ENCODE assay signal across 8 cellular contexts in genomic region chr12:45730116-45730841, GRCh38. TPM values are rescaled to one million over a fixed set of nuclear protein-coding genes. Genes with fewer than 3 reads are reported as not detected.
A peak's percentile ranks its signal among the peaks of the same experiment; 100 is the strongest.
DNase-seq lines count a peak whose midpoint lies in the region; ATAC-seq and TF ChIP-seq lines count a peak whose summit lies in the region.

No MANE protein-coding gene starts in this region.

- CTCF ChIA-PET in HEK293T (lab: Yijun Ruan, JAX) = interaction anchor here (0.6 to 1.3 kb wide), 3 partner anchors 46 to 948 kb away, joined by 3 read pairs; no protein-coding TSS in a partner anchor

- H3K27ac Mint-ChIP-seq in activated T-helper 17 cell treated with anti-CD3 and anti-CD28 coated beads, Interleukin-2, amount 50 U/mL, for 72 hours = peak overlapping the region; percentile 97
- peak overlapping the region; percentile 95 to 100 (median 98) for H3K27ac Mint-ChIP-seq in naive thymus-derived CD8-positive, alpha-beta T cell

- peaks cover 9% of the 10 kb centered on the region for H3K4me1 Mint-ChIP-seq in activated T-helper 17 cell treated with anti-CD3 and anti-CD28 coated beads, Interleukin-2, amount 50 U/mL, for 72 hours
- peaks cover 17 to 39% (median 31%) of the 10 kb centered on the region in 4 donors for H3K4me1 Mint-ChIP-seq in naive thymus-derived CD8-positive, alpha-beta T cell

- peaks cover 9% of the 10 kb centered on the region; the same call in 1 of the 2 replicates for H3K36me3 ChIP-seq in BLaER1

- POLR2A ChIA-PET in HEK293T (lab: Yijun Ruan, JAX) = interaction anchor here (0.9 to 1.8 kb wide), 3 partner anchors 122 to 515 kb away, joined by 3 to 5 read pairs (median 4); partner anchors contain the start of gene SCAF11
- POLR2A ChIA-PET in naive thymus-derived CD8-positive, alpha-beta T cell (lab: Charles Lee) = interaction anchor here (1.3 to 6.5 kb wide), 8 partner anchors 12 to 515 kb away, joined by 3 to 62 read pairs (median 14); partner anchors contain the start of genes ANO6 and SCAF11

- no peaks in the 10 kb centered on the region for H3K27me3 ChIP-seq in BLaER1

- H3K4me1 ChIP-seq in BLaER1 = peaks cover 16% of the 10 kb centered on the region

- no peaks in the 10 kb centered on the region for H3K27me3 Mint-ChIP-seq in activated T-helper 17 cell treated with anti-CD3 and anti-CD28 coated beads, Interleukin-2, amount 50 U/mL, for 72 hours
- no peaks in the 10 kb centered on the region for H3K27me3 Mint-ChIP-seq in naive thymus-derived CD8-positive, alpha-beta T cell

- H3K36me3 Mint-ChIP-seq in activated T-helper 17 cell treated with anti-CD3 and anti-CD28 coated beads, Interleukin-2, amount 50 U/mL, for 72 hours (ENCODE audit: low read depth) = peaks cover 52% of the 10 kb centered on the region
- H3K36me3 Mint-ChIP-seq in naive thymus-derived CD8-positive, alpha-beta T cell = peaks cover 0 to 8% (median 3%) of the 10 kb centered on the region in 3 donors

- H3K9ac ChIP-seq in BLaER1 = peak overlapping the region; percentile 99

- H3K4me3 ChIP-seq in BLaER1 = peak overlapping the region; percentile 88

- H3K4me3 Mint-ChIP-seq in activated T-helper 17 cell treated with anti-CD3 and anti-CD28 coated beads, Interleukin-2, amount 50 U/mL, for 72 hours = peak overlapping the region; percentile 84
- peak overlapping the region; percentile 92 to 100 (median 96) for H3K4me3 Mint-ChIP-seq in naive thymus-derived CD8-positive, alpha-beta T cell

- H3K27ac ChIP-seq in BLaER1 = peak overlapping the region; percentile 97

- H3K4me2 ChIP-seq in BLaER1 = peak overlapping the region; percentile 88

- no peaks in the 10 kb centered on the region for H3K9me3 ChIP-seq in BLaER1

- H4K20me1 ChIP-seq in BLaER1 = peaks cover 38% of the 10 kb centered on the region

- peak; percentile 8 for ATAC-seq in activated T-helper 17 cell treated with anti-CD3 and anti-CD28 coated beads, Interleukin-2, amount 50 U/mL, for 72 hours (replicated peaks)
- peak; percentile 3 to 10 for ATAC-seq in naive thymus-derived CD8-positive, alpha-beta T cell
- no peak for ATAC-seq in stimulated activated naive CD8-positive, alpha-beta T cell treated with anti-CD3 and anti-CD28 coated beads, Interleukin-15, Interleukin-2, amounts not matched to agents 100 U/mL and 50 U/mL, for 24 hours
- ATAC-seq in HG02610 (IDR thresholded peaks at IDR 0.05; ENCODE audit: unreplicated experiment) = no peak

- DNase-seq in HEK293T (ENCODE audit: extremely low spot score) (peak; percentile 30), OCI-M1 (lab: John Stamatoyannopoulos, UW) (peak; percentile 71), fibroblast of peridontal ligament (ENCODE audit: extremely low read depth) (peak; percentile 59)
- peak; percentile 51 to 81 (median 68) for DNase-seq in naive thymus-derived CD8-positive, alpha-beta T cell
- peak; percentile 62 for DNase-seq in stimulated activated naive CD8-positive, alpha-beta T cell treated with anti-CD3 and anti-CD28 coated beads, Interleukin-15, Interleukin-2, amounts not matched to agents 100 U/mL and 50 U/mL, for 24 hours

- H3K9me3 Mint-ChIP-seq in activated T-helper 17 cell treated with anti-CD3 and anti-CD28 coated beads, Interleukin-2, amount 50 U/mL, for 72 hours = no peaks in the 10 kb centered on the region
- H3K9me3 Mint-ChIP-seq in naive thymus-derived CD8-positive, alpha-beta T cell = no peaks in the 10 kb centered on the region

TF ChIP-seq in HEK293T, 16 proteins besides CTCF, POLR2A, EP300 and RAD21:
- no peak for TF ChIP-seq ARNT (IDR thresholded peaks at IDR 0.05)

RNA-seq across cellular contexts. Expression of gene ARID2, which starts 0.8 kb away (rescaled TPM):
- total RNA-seq in activated T-helper 17 cell treated with anti-CD3 and anti-CD28 coated beads, Interleukin-2, amount 50 U/mL, for 72 hours = 10 to 100 TPM; 29.0 to 33.6 TPM
- total RNA-seq in naive thymus-derived CD8-positive, alpha-beta T cell = 10 to 100 TPM; 39.7 to 44.0 TPM
- 10 to 100 TPM in 1 of 3 donors, 1 to 10 TPM in 2; 5.8 to 10.3 (median 7.8) TPM for polyA plus RNA-seq in naive thymus-derived CD8-positive, alpha-beta T cell

Comparison
In these comparisons a context has a peak if more than half of its experiments do, and no peak if none do; other contexts are left out.
1. ATAC-seq: peak in activated T-helper 17 cell treated with anti-CD3 and anti-CD28 coated beads, Interleukin-2, amount 50 U/mL, for 72 hours (single experiment) and naive thymus-derived CD8-positive, alpha-beta T cell (2 of 2); none in stimulated activated naive CD8-positive, alpha-beta T cell treated with anti-CD3 and anti-CD28 coated beads, Interleukin-15, Interleukin-2, amounts not matched to agents 100 U/mL and 50 U/mL, for 24 hours (single experiment) and HG02610 (single experiment).
2. Peak in every context shown above with its lines, with median percentiles within 50 percentile points of each other: DNase-seq.